In genomic region chrX:113512700-113513395, GRCh38 we compare ENCODE assay signal across 13 cellular contexts.
DNase-seq lines count a peak whose midpoint lies in the region; ATAC-seq and TF ChIP-seq lines count a peak whose summit lies in the region.
"Had no signal": no experiment of that assay in that cellular context is flagged by ENCODE, and none has a peak within 500 bp of the region (broad histone marks: within the 10 kb centered on the region; RNA-seq: fewer than 3 reads in every experiment).

No MANE protein-coding gene starts in this region.

- H3K36me3 Mint-ChIP-seq in CD4-positive, alpha-beta T cell (ENCODE audit: low read depth): no peaks in the 10 kb centered on the region
- H3K36me3 Mint-ChIP-seq: brain had no signal

- no peaks in the 10 kb centered on the region for H3K27me3 Mint-ChIP-seq in CD4-positive, alpha-beta T cell
- H3K27me3 Mint-ChIP-seq: brain had no signal

- H3K14ac ChIP-seq in mesenchymal stem cell (ENCODE audit: low read length in 2 of 2): no peak overlapping the region

- no peak for ATAC-seq in CD4-positive, alpha-beta T cell (ENCODE audit: poor library complexity)
- ATAC-seq: GM23338, left lung had no signal

- peaks cover 0 to under 1% of the 10 kb centered on the region in 2 experiments for H3K27me3 ChIP-seq in mesenchymal stem cell (ENCODE audit: control insufficient read depth in 1 of 2, insufficient read depth in 1 of 2, low read length in 2 of 2)
- no peaks in the 10 kb centered on the region for H3K27me3 ChIP-seq in CD4-positive, alpha-beta T cell (ENCODE audit: control insufficient read depth, insufficient read depth, low read length)
- H3K27me3 ChIP-seq: left lung, Peyer's patch had no signal

- no peaks in the 10 kb centered on the region for H3K79me1 ChIP-seq in mesenchymal stem cell (replicated peaks; ENCODE audit: low read length, poor library complexity, severe bottlenecking)

- 0% methylated on average over 3 of the region's 7 CpGs for WGBS in mesenchymal stem cell

- H3K4me3 Mint-ChIP-seq in CD4-positive, alpha-beta T cell: no peak overlapping the region
- H3K4me3 Mint-ChIP-seq: brain, GM23338 had no signal

- H3K4me2 ChIP-seq in mesenchymal stem cell (ENCODE audit: low read length, poor library complexity, severe bottlenecking): no peak overlapping the region
- H3K4me2 ChIP-seq: BLaER1 treated with 17β-estradiol and CSF1 and Interleukin-3, amounts not matched to agents 10 nM and 100 nM; GM23338 had no signal

- no peak overlapping the region for H3K18ac ChIP-seq in mesenchymal stem cell (ENCODE audit: low read depth in 1 of 2, low read length in 2 of 2)

- H3K4me3 ChIP-seq in choroid plexus epithelial cell (ENCODE audit: low read depth, low read length) (no peak overlapping the region), mesenchymal stem cell (ENCODE audit: insufficient read depth in 1 of 2, low read depth in 1 of 2, low read length in 2 of 2) (no peak overlapping the region)
- H3K4me3 ChIP-seq: BLaER1 treated with 17β-estradiol and CSF1 and Interleukin-3, amounts not matched to agents 10 nM and 100 nM; GM23338; left lung; Peyer's patch had no signal

- no peak overlapping the region for H4K8ac ChIP-seq in mesenchymal stem cell (ENCODE audit: low read length)

- H2AK5ac ChIP-seq in mesenchymal stem cell (ENCODE audit: low read length, severe bottlenecking): no peak overlapping the region

- no peaks in the 10 kb centered on the region for H3K4me1 ChIP-seq in mesenchymal stem cell (ENCODE audit: control insufficient read depth, insufficient read depth, low read depth, low read length)
- H3K4me1 ChIP-seq: BLaER1 treated with 17β-estradiol and CSF1 and Interleukin-3, amounts not matched to agents 10 nM and 100 nM; left lung; Peyer's patch had no signal

- no peak overlapping the region for H3K27ac Mint-ChIP-seq in CD4-positive, alpha-beta T cell
- H3K27ac Mint-ChIP-seq: brain, GM23338 had no signal

- peak overlapping the region; percentile 49 for H3K27ac ChIP-seq in mesenchymal stem cell (ENCODE audit: low read length, poor library complexity, severe bottlenecking)
- no peak overlapping the region for H3K27ac ChIP-seq in CD4-positive, alpha-beta T cell (ENCODE audit: low read depth, low read length)
- H3K27ac ChIP-seq: BLaER1 treated with 17β-estradiol and CSF1 and Interleukin-3, amounts not matched to agents 10 nM and 100 nM; left lung; Peyer's patch had no signal

- no peaks in the 10 kb centered on the region for H3K36me3 ChIP-seq in mesenchymal stem cell (ENCODE audit: control insufficient read depth in 1 of 2, insufficient read depth in 2 of 2, low read depth in 1 of 2, low read length in 2 of 2)
- H3K36me3 ChIP-seq: BLaER1 treated with 17β-estradiol and CSF1 and Interleukin-3, amounts not matched to agents 10 nM and 100 nM; left lung; Peyer's patch had no signal

- H3K23ac ChIP-seq in mesenchymal stem cell (ENCODE audit: low read length in 2 of 2): no peak overlapping the region

- no peak overlapping the region for H3K4ac ChIP-seq in mesenchymal stem cell (ENCODE audit: low read depth in 1 of 2, low read length in 2 of 2)

- no peak overlapping the region for H2BK5ac ChIP-seq in mesenchymal stem cell (ENCODE audit: low read depth, low read length, poor library complexity, severe bottlenecking)

- H4K91ac ChIP-seq in mesenchymal stem cell (ENCODE audit: low read length): no peak overlapping the region

- no peak overlapping the region for H2BK120ac ChIP-seq in mesenchymal stem cell (ENCODE audit: low read depth, low read length)

- no peak overlapping the region for H2AFZ ChIP-seq in mesenchymal stem cell (ENCODE audit: low read depth, low read length)
- H2AFZ ChIP-seq: GM23338 had no signal

- H3K9ac ChIP-seq in mesenchymal stem cell (ENCODE audit: low read length): peak overlapping the region; percentile 34
- H3K9ac ChIP-seq: BLaER1 treated with 17β-estradiol and CSF1 and Interleukin-3, amounts not matched to agents 10 nM and 100 nM had no signal

- POLR2A ChIA-PET in CD4-positive, alpha-beta T cell (lab: Charles Lee): no interaction called here

- TF ChIP-seq CTCF in choroid plexus epithelial cell (conservative IDR thresholded peaks at IDR 0.05; ENCODE audit: low read depth, low read length): no peak
- TF ChIP-seq CTCF in CD4-positive, alpha-beta T cell (IDR thresholded peaks at IDR 0.05): no peak

- no peak overlapping the region for H2BK15ac ChIP-seq in mesenchymal stem cell (ENCODE audit: low read depth, poor library complexity, severe bottlenecking)

- no peak overlapping the region for H2BK12ac ChIP-seq in mesenchymal stem cell (ENCODE audit: low read length in 2 of 2)

- intact Hi-C loops in CD4-positive, alpha-beta T cell (cut with DNase I, micrococcal nuclease): no loop called here

- CTCF ChIA-PET in CD4-positive, alpha-beta T cell (lab: Charles Lee): no interaction called here

- peaks cover 3% of the 10 kb centered on the region for H3K9me3 Mint-ChIP-seq in CD4-positive, alpha-beta T cell
- H3K9me3 Mint-ChIP-seq: brain, GM23338 had no signal

- peak; percentile 35 for DNase-seq in AG20443 (ENCODE audit: low spot score)
- DNase-seq in NCI-H226: peak; percentile 78
- peak; percentile 54 for DNase-seq in choroid plexus epithelial cell (ENCODE audit: low read depth)
- DNase-seq in mesenchymal stem cell: peak; percentile 56
- DNase-seq in CD4-positive, alpha-beta T cell: no peak
- no peak for DNase-seq in NCI-H1436 (lab: John Stamatoyannopoulos, UW)
- DNase-seq in activated CD4-positive, CD25-positive, alpha-beta regulatory T cell (lab: John Stamatoyannopoulos, UW): no peak
- DNase-seq in NCI-H446 treated with DMSO at 0.1 percent for 48 hours (lab: John Stamatoyannopoulos, UW): no peak
- DNase-seq: left lung, Peyer's patch had no signal

- H3K9me3 ChIP-seq in mesenchymal stem cell (ENCODE audit: control insufficient read depth, low read length): no peaks in the 10 kb centered on the region
- no peaks in the 10 kb centered on the region for H3K9me3 ChIP-seq in CD4-positive, alpha-beta T cell (ENCODE audit: control insufficient read depth, low read length)
- H3K9me3 ChIP-seq: BLaER1 treated with 17β-estradiol and CSF1 and Interleukin-3, amounts not matched to agents 10 nM and 100 nM; left lung; Peyer's patch had no signal

- H3K4me1 Mint-ChIP-seq in CD4-positive, alpha-beta T cell (ENCODE audit: low read depth): no peaks in the 10 kb centered on the region

Comparison
In these comparisons a context has a peak if more than half of its experiments do, and no peak if none do; other contexts are left out.
1. DNase-seq: peak in AG20443 (single experiment), NCI-H226 (single experiment), choroid plexus epithelial cell (single experiment) and mesenchymal stem cell (single experiment); none in CD4-positive, alpha-beta T cell (0 of 10), NCI-H1436 (single experiment), activated CD4-positive, CD25-positive, alpha-beta regulatory T cell (0 of 4) and NCI-H446 treated with DMSO at 0.1 percent for 48 hours (single experiment).